Comparison of ENCODE assay signal across 9 cellular contexts in genomic region chr6:34143884-34144580, GRCh38. TPM values are rescaled to one million over a fixed set of nuclear protein-coding genes. Genes with fewer than 3 reads are reported as not detected.
DNase-seq lines count a peak whose midpoint lies in the region; ATAC-seq, FAIRE-seq and TF ChIP-seq lines count a peak whose summit lies in the region.
"Had no signal": no experiment of that assay in that cellular context is flagged by ENCODE, and none has a peak within 500 bp of the region (broad histone marks: within the 10 kb centered on the region; RNA-seq: fewer than 3 reads in every experiment).

No MANE protein-coding gene starts in this region.

- no TSS peak for BruUV-seq in PC-9 (replicated peaks; lab: Mats Ljungman, UMichigan)

- no peak overlapping the region for H3K4ac ChIP-seq in H1 (replicated peaks; ENCODE audit: insufficient read length, low read depth, low read length)

- peak; percentile 33 to 47; a peak in 3 of 4 replicates for TF ChIP-seq RAD21 in H1 (IDR thresholded peaks at IDR 0.05 in 1 of 2, conservative IDR thresholded peaks at IDR 0.05 in 1 of 2; ENCODE audit: low read depth in 2 of 2, low read length in 2 of 2)

- H3K79me1 ChIP-seq in H1 (ENCODE audit: low read depth, low read length), result 0 out of 2 replicates have a peak, but pooled peaks cover 2% of the 10 kb centered on the region

- H3K23ac ChIP-seq in H1 (ENCODE audit: insufficient read length), result no peak overlapping the region

- peak overlapping the region; percentile 61; the same call in 1 of the 2 replicates for H2BK20ac ChIP-seq in H1 (ENCODE audit: low read length)

- POLR2A ChIA-PET in H1 (lab: Charles Lee; ENCODE audit: partially characterized antibody), result interaction anchor here (0.7 to 3.6 kb wide), 11 partner anchors 8 to 433 kb away, joined by 3 to 27 read pairs (median 8); no protein-coding TSS in a partner anchor
- POLR2A ChIA-PET in PC-9 (lab: Charles Lee; ENCODE audit: unreplicated experiment), result no interaction called here

- DNase-seq in COR-L47 (lab: John Stamatoyannopoulos, UW) (peak; percentile 61), M059J (ENCODE audit: low read depth) (peak; percentile 21), H1 (ENCODE audit: low read depth in 1 of 2, low spot score in 2 of 2) (peak in 1 of 2 experiments; percentile 88), retina (peak; percentile 91), PC-9 (no peak), hippocampal formation (lab: John Stamatoyannopoulos, UW) (no peak)
- DNase-seq in activated CD4-positive, alpha-beta T cell treated with anti-CD3 and anti-CD28 coated beads, Interleukin-2, amount 10 ng/mL, durations not matched to agents 24 days and 14 days, result peak; percentile 73

- TF ChIP-seq EP300 in H1 (IDR thresholded peaks at IDR 0.05; ENCODE audit: borderline replicate concordance in 1 of 2, low read depth in 2 of 2, low read length in 2 of 2), result no peak

- H3K14ac ChIP-seq in H1 (ENCODE audit: insufficient read length), result no peak overlapping the region

- CTCF ChIA-PET in H1 (lab: Charles Lee; ENCODE audit: partially characterized antibody) (interaction anchor here (0.6 to 11.8 kb wide), 18 partner anchors 10 to 412 kb away, joined by 3 to 128 read pairs (median 5); no protein-coding TSS in a partner anchor), PC-9 (lab: Charles Lee) (no interaction called here)

- H2BK12ac ChIP-seq in H1 (ENCODE audit: low read depth, low read length), result peak overlapping the region; percentile 75; the same call in 1 of the 2 replicates

- H3K27me3 Mint-ChIP-seq in activated CD4-positive, alpha-beta T cell treated with anti-CD3 and anti-CD28 coated beads, Interleukin-2, amount 10 ng/mL, durations not matched to agents 24 days and 14 days, result peaks cover 76% of the 10 kb centered on the region

- H3K27ac ChIP-seq in H1 (ENCODE audit: low read depth, low read length) (no peak overlapping the region), PC-9 (no peak overlapping the region)

- H2BK120ac ChIP-seq in H1 (replicated peaks; ENCODE audit: low read depth, low read length), result peak overlapping the region; percentile 21

- H3K27ac Mint-ChIP-seq in activated CD4-positive, alpha-beta T cell treated with anti-CD3 and anti-CD28 coated beads, Interleukin-2, amount 10 ng/mL, durations not matched to agents 24 days and 14 days, result no peak overlapping the region

- H3K9me3 ChIP-seq in H1 (ENCODE audit: insufficient read depth in 2 of 2, low read depth in 1 of 2, low read length in 1 of 2) (no peaks in the 10 kb centered on the region), PC-9 (ENCODE audit: insufficient read depth, low read depth) (no peaks in the 10 kb centered on the region)

- H3K4me1 ChIP-seq in H1 (replicated peaks in 1 of 4; ENCODE audit: control insufficient read depth in 3 of 4, insufficient read depth in 4 of 4, low read length in 3 of 4) (peaks cover 9 to 53% (median 44%) of the 10 kb centered on the region in 4 experiments), PC-9 (replicated peaks; ENCODE audit: insufficient read depth) (no peaks in the 10 kb centered on the region)

- FAIRE-seq in H1 (lab: Jason Lieb, UNC), result no peak
- FAIRE-seq: frontal cortex had no signal

- H3K79me2 ChIP-seq in H1 (ENCODE audit: control insufficient read depth in 1 of 2, insufficient read depth in 2 of 2, low read length in 2 of 2) (peaks cover 0 to 11% of the 10 kb centered on the region in 2 experiments; a peak in 1 of 4 replicates), PC-9 (ENCODE audit: low read depth) (no peaks in the 10 kb centered on the region)

- peaks cover 2 to 3% of the 10 kb centered on the region in 2 experiments for H4K20me1 ChIP-seq in H1 (replicated peaks in 1 of 2; ENCODE audit: control insufficient read depth in 1 of 2, insufficient read depth in 2 of 2, low read length in 2 of 2)
- no peaks in the 10 kb centered on the region for H4K20me1 ChIP-seq in PC-9 (ENCODE audit: insufficient read depth)

- H3K9ac ChIP-seq in H1 (replicated peaks in 1 of 4; ENCODE audit: extremely low read depth in 1 of 4, low read depth in 3 of 4, low read length in 3 of 4), result no peak overlapping the region; a peak in 1 of 7 replicates

- H3K9me2 ChIP-seq in PC-9 (ENCODE audit: insufficient read depth), result no peaks in the 10 kb centered on the region

- H4K8ac ChIP-seq in H1 (ENCODE audit: extremely low read depth, insufficient read depth, low read length), result peak overlapping the region; percentile 37; the same call in 1 of the 2 replicates

- H2AK5ac ChIP-seq in H1 (ENCODE audit: low read depth, low read length), result peak overlapping the region; percentile 46; the same call in 1 of the 2 replicates

- TF ChIP-seq POLR2A in H1 (IDR thresholded peaks at IDR 0.05; ENCODE audit: control extremely low read depth in 1 of 2, low read depth in 2 of 2, low read length in 2 of 2), result no peak

- intact Hi-C loops in activated CD4-positive, alpha-beta T cell treated with anti-CD3 and anti-CD28 coated beads, Interleukin-2, amount 10 ng/mL, durations not matched to agents 24 days and 14 days (cut with micrococcal nuclease), result no loop called here
- intact Hi-C loops in PC-9 (cut with micrococcal nuclease; ENCODE audit: unreplicated experiment), result no loop called here

- H3F3A ChIP-seq in PC-9 (ENCODE audit: insufficient read depth, low read depth), result no peaks in the 10 kb centered on the region

- H2AFZ ChIP-seq in H1 (ENCODE audit: low read length), result no peak overlapping the region
- H2AFZ ChIP-seq in PC-9, result no peak overlapping the region

- no peak overlapping the region for H3K56ac ChIP-seq in H1 (replicated peaks; ENCODE audit: insufficient read length, low read depth, low read length)

- ATAC-seq in HG03469 (IDR thresholded peaks at IDR 0.05; ENCODE audit: unreplicated experiment), result no peak

- H3K4me2 ChIP-seq in H1 (ENCODE audit: insufficient read depth in 1 of 2, low read depth in 2 of 2, low read length in 2 of 2) (peak overlapping the region; percentile 63 to 99), PC-9 (no peak overlapping the region)

- peak overlapping the region; percentile 78; the same call in 1 of the 2 replicates for H2BK5ac ChIP-seq in H1 (ENCODE audit: low read depth, low read length)

- H2BK15ac ChIP-seq in H1 (ENCODE audit: low read length), result peak overlapping the region; percentile 99; the same call in 1 of the 2 replicates

- H3K4me3 Mint-ChIP-seq in activated CD4-positive, alpha-beta T cell treated with anti-CD3 and anti-CD28 coated beads, Interleukin-2, amount 10 ng/mL, durations not matched to agents 24 days and 14 days, result no peak overlapping the region

- no peaks in the 10 kb centered on the region for H3K36me3 ChIP-seq in H1 (ENCODE audit: control insufficient read depth in 2 of 4, insufficient read depth in 4 of 4, low read length in 3 of 4)
- no peaks in the 10 kb centered on the region for H3K36me3 ChIP-seq in PC-9 (ENCODE audit: low read depth)

- H3K27me3 ChIP-seq in H1 (replicated peaks in 1 of 4; ENCODE audit: control insufficient read depth in 3 of 4, extremely low read depth in 1 of 4, insufficient read depth in 3 of 4, low read length in 3 of 4) (peaks cover 0 to 46% (median 30%) of the 10 kb centered on the region in 4 experiments; a peak in 6 of 7 replicates), PC-9 (ENCODE audit: insufficient read depth, low read depth) (peaks cover 75% of the 10 kb centered on the region)

- H3K9me3 Mint-ChIP-seq in activated CD4-positive, alpha-beta T cell treated with anti-CD3 and anti-CD28 coated beads, Interleukin-2, amount 10 ng/mL, durations not matched to agents 24 days and 14 days, result no peaks in the 10 kb centered on the region

- H3K4me3 ChIP-seq in H1 (ENCODE audit: extremely low read depth in 1 of 4, insufficient read depth in 2 of 4, low read depth in 3 of 4, low read length in 4 of 4) (peak overlapping the region; percentile 51 to 77 (median 64)), PC-9 (no peak overlapping the region)

- TF ChIP-seq CTCF in H1 (IDR thresholded peaks at IDR 0.05; ENCODE audit: control extremely low read depth in 1 of 3, insufficient read depth in 1 of 3, low read depth in 1 of 3, low read length in 3 of 3), result peak in 2 of 3 experiments; percentile 62 to 66; a peak in 3 of 4 replicates
- TF ChIP-seq CTCF in PC-9 (conservative IDR thresholded peaks at IDR 0.05), result no peak

- H3K4me1 Mint-ChIP-seq in activated CD4-positive, alpha-beta T cell treated with anti-CD3 and anti-CD28 coated beads, Interleukin-2, amount 10 ng/mL, durations not matched to agents 24 days and 14 days, result peaks cover 4% of the 10 kb centered on the region

- H3K18ac ChIP-seq in H1 (ENCODE audit: extremely low read depth, low read length), result peak overlapping the region; percentile 95

- H4K91ac ChIP-seq in H1 (replicated peaks; ENCODE audit: insufficient read length, low read length), result peak overlapping the region; percentile 44

- H3K23me2 ChIP-seq in H1 (ENCODE audit: low read depth, low read length), result peaks cover 22% of the 10 kb centered on the region; the same call in 1 of the 2 replicates

- no peak overlapping the region for H4K5ac ChIP-seq in H1 (ENCODE audit: insufficient read length, low read depth, low read length)

- WGBS in H1 (ENCODE audit: extremely low coverage in 1 of 2, insufficient coverage in 1 of 2, insufficient read length in 1 of 2, insufficient replicate concordance in 2 of 2, low coverage in 1 of 2, low lambda C conversion rate in 2 of 2, missing lambda C conversion rate in 1 of 2), 2 experiments, result 2% methylated on average over 58 of the region's 63 CpGs; no CpG with 5 or more reads in 1 of the 2 experiments

- H3K36me3 Mint-ChIP-seq in activated CD4-positive, alpha-beta T cell treated with anti-CD3 and anti-CD28 coated beads, Interleukin-2, amount 10 ng/mL, durations not matched to agents 24 days and 14 days (ENCODE audit: low read depth), result no peaks in the 10 kb centered on the region

TF ChIP-seq in H1, 55 proteins besides CTCF, POLR2A, EP300 and RAD21 (continues in another document):
- TF ChIP-seq GABPA (IDR thresholded peaks at IDR 0.05; ENCODE audit: borderline replicate concordance, insufficient read depth, low read length) (peak; percentile 32; the same call in 1 of the 2 replicates), SUZ12 (IDR thresholded peaks at IDR 0.05; ENCODE audit: low read length) (peak; percentile 38; the same call in 1 of the 2 replicates), CEBPB (IDR thresholded peaks at IDR 0.05; ENCODE audit: low read depth, low read length) (no peak)

RNA-seq across cellular contexts. Expression of gene GRM4, which starts 1.9 kb away (rescaled TPM):
- not detected in 2 replicates for total RNA-seq in M059J (2014; rRNA removed; shearing (Covaris generic))
- not detected in 2 replicates for total RNA-seq in activated CD4-positive, alpha-beta T cell treated with anti-CD3 and anti-CD28 coated beads, Interleukin-2, amount 10 ng/mL, durations not matched to agents 24 days and 14 days
- 18.7 and 21.5 TPM in 2 replicates for total RNA-seq in H1 (2021; fragmentation: NEBNext Ultra II Directional; extraction: Animal tissue kit (Norgen Biotek cat#: 25700))
- 19.6 and 24.2 TPM in 2 replicates for polyA plus RNA-seq in H1 (2011; rRNA removed)
- 9.2 TPM for polyA plus RNA-seq in H1 (2011; cell fraction: cytosol; rRNA removed)
- 32.8 TPM for polyA plus RNA-seq in H1 (2011; cell fraction: nucleus; rRNA removed)
- 9.0 to 19.1 TPM (median 15.6 TPM) in 4 replicates for polyA plus RNA-seq in H1 (2012, experiment 1 of 2)
- 9.6 TPM for polyA plus RNA-seq in H1 (2012, experiment 2 of 2)
- 27.2 TPM for polyA plus RNA-seq in H1 (2013, experiment 1 of 2)
- 27.6 TPM for polyA plus RNA-seq in H1 (2013, experiment 2 of 2)
- 15.4 and 22.9 TPM in 2 replicates for polyA minus RNA-seq in H1 (2011; rRNA and poly(A)+ RNA removed)
- polyA minus RNA-seq in H1 (2011; cell fraction: cytosol; rRNA and poly(A)+ RNA removed), result 17.1 TPM
- 16.3 TPM for polyA minus RNA-seq in H1 (2011; cell fraction: nucleus; rRNA and poly(A)+ RNA removed)
- not detected in 2 replicates for total RNA-seq in PC-9 (2021)

Comparison
In these comparisons a context has a peak if more than half of its experiments do, and no peak if none do; other contexts are left out.
1. DNase-seq: peak in COR-L47 (single experiment), M059J (single experiment), activated CD4-positive, alpha-beta T cell treated with anti-CD3 and anti-CD28 coated beads, Interleukin-2, amount 10 ng/mL, durations not matched to agents 24 days and 14 days (single experiment) and retina (single experiment); none in PC-9 (0 of 2) and hippocampal formation (0 of 2).
2. RNA of gene GRM4, which starts 1.9 kb away (total RNA-seq): 18.7 to 21.5 TPM in H1; not detected in PC-9, not detected in M059J and not detected in activated CD4-positive, alpha-beta T cell treated with anti-CD3 and anti-CD28 coated beads, Interleukin-2, amount 10 ng/mL, durations not matched to agents 24 days and 14 days; every median in the first group is over 10 times any median in the second.